In the genomic region with DNA sequence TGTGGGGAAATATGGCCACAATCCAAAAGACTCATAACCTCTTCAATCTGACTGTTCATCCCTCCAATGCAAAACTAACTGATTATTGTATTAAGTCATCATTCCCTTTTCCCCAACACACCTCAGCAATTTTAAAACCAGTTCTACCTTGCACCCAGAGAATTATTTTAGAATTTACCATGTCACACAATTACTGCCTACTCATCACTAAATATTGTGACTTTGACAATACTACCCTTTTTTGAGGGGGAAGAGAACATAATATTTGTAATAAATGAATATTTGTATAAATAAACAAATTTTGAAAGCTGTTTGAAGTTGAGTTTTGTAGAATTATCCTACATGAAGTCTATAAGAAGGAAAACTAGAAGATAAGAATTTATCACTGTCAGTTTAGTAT, we compare ENCODE assay signal across 24 cellular contexts. TPM values are rescaled to one million over a fixed set of nuclear protein-coding genes. Genes with fewer than 3 reads are reported as not detected.
DNase-seq lines count a peak whose midpoint lies in the region; ATAC-seq, FAIRE-seq and TF ChIP-seq lines count a peak whose summit lies in the region.
"Had no signal": no experiment of that assay in that cellular context is flagged by ENCODE, and none has a peak within 500 bp of the region (broad histone marks: within the 10 kb centered on the region; RNA-seq: fewer than 3 reads in every experiment).

No MANE protein-coding gene starts in this region.

- no peak for TF ChIP-seq POLR2A in HepG2 (IDR thresholded peaks at IDR 0.05; ENCODE audit: insufficient read depth in 1 of 2, low read depth in 2 of 2, low read length in 2 of 2)
- TF ChIP-seq POLR2A in right lobe of liver (IDR thresholded peaks at IDR 0.05): no peak
- TF ChIP-seq POLR2A in K562 (conservative IDR thresholded peaks at IDR 0.05): no peak

- ATAC-seq in HepG2 (no peak), right lobe of liver (no peak), K562 (no peak), GM19035 (IDR thresholded peaks at IDR 0.05; ENCODE audit: unreplicated experiment) (no peak), GM18498 (IDR thresholded peaks at IDR 0.05; ENCODE audit: unreplicated experiment) (no peak)

- H3K4me1 ChIP-seq in HepG2 (ENCODE audit: insufficient read depth, low read length) (no peaks in the 10 kb centered on the region), right lobe of liver (no peaks in the 10 kb centered on the region), K562 (replicated peaks in 1 of 2; ENCODE audit: control insufficient read depth in 2 of 2, insufficient read depth in 2 of 2, low read length in 2 of 2) (no peaks in the 10 kb centered on the region)
- H3K4me1 ChIP-seq: BE2C, BLaER1 had no signal

- H3K9me1 ChIP-seq in K562 (ENCODE audit: control insufficient read depth, insufficient read depth, low read length): no peaks in the 10 kb centered on the region

- H3K4me2 ChIP-seq in HepG2 (ENCODE audit: low read depth, low read length): no peak overlapping the region
- H3K4me2 ChIP-seq in K562 (ENCODE audit: insufficient read depth, low read length): no peak overlapping the region
- H3K4me2 ChIP-seq: BLaER1 had no signal

- BruUV-seq in HepG2 (replicated peaks; lab: Mats Ljungman, UMichigan): no TSS peak
- BruUV-seq in K562 (replicated peaks; lab: Mats Ljungman, UMichigan): no TSS peak

- TF ChIP-seq EP300 in HepG2 (IDR thresholded peaks at IDR 0.05; ENCODE audit: low read depth in 2 of 2, low read length in 2 of 2) (no peak), HepG2 (CRISPR knock-in tag; IDR thresholded peaks at IDR 0.05; ENCODE audit: borderline replicate concordance) (no peak), K562 (IDR thresholded peaks at IDR 0.05; ENCODE audit: low read length) (no peak)

- no peak for TF ChIP-seq RAD21 in HepG2 (CRISPR knock-in tag; IDR thresholded peaks at IDR 0.05)
- no peak for TF ChIP-seq RAD21 in K562 (CRISPR knock-in tag; conservative IDR thresholded peaks at IDR 0.05 in 1 of 2, IDR thresholded peaks at IDR 0.05 in 1 of 2)

- CTCF ChIA-PET in HepG2 (lab: Yijun Ruan, JAX; ENCODE audit: low intra/inter-chr PET ratio, low total read pairs) (no interaction called here), K562 (lab: Yijun Ruan, JAX; ENCODE audit: low intra/inter-chr PET ratio) (no interaction called here)

- no peaks in the 10 kb centered on the region for H3K9me3 ChIP-seq in HepG2 (ENCODE audit: low read length)
- H3K9me3 ChIP-seq in right lobe of liver: no peaks in the 10 kb centered on the region
- no peaks in the 10 kb centered on the region for H3K9me3 ChIP-seq in K562 (replicated peaks; ENCODE audit: control insufficient read depth, insufficient read depth, low read depth, low read length)
- H3K9me3 ChIP-seq: BE2C, BLaER1 had no signal

- H4K20me1 ChIP-seq in HepG2 (ENCODE audit: insufficient read depth, low read length) (no peaks in the 10 kb centered on the region), K562 (replicated peaks; ENCODE audit: control insufficient read depth, insufficient read depth, low read length) (no peaks in the 10 kb centered on the region)
- H4K20me1 ChIP-seq: BLaER1 had no signal

- no peak overlapping the region for H3K9ac ChIP-seq in HepG2 (ENCODE audit: insufficient read depth, low read depth, low read length)
- no peak overlapping the region for H3K9ac ChIP-seq in K562 (ENCODE audit: insufficient read depth in 1 of 2, low read depth in 2 of 2, low read length in 2 of 2)
- H3K9ac ChIP-seq: BLaER1 had no signal

- in situ Hi-C loops in HepG2 (cut with HindIII; ENCODE audit: extremely low pct_ligation_motif_present, low pct_unique_long_range_greater_than_20kb) (no loop called here), K562 (cut with MboI) (no loop called here)

- H3K36me3 ChIP-seq in HepG2 (replicated peaks in 1 of 2; ENCODE audit: control insufficient read depth in 1 of 2, insufficient read depth in 2 of 2, low read length in 2 of 2): no peaks in the 10 kb centered on the region
- H3K36me3 ChIP-seq in right lobe of liver: no peaks in the 10 kb centered on the region
- H3K36me3 ChIP-seq in K562 (ENCODE audit: control insufficient read depth, insufficient read depth, low read length): no peaks in the 10 kb centered on the region
- H3K36me3 ChIP-seq: BE2C, BLaER1 had no signal

- H3K27ac ChIP-seq in HepG2 (ENCODE audit: extremely low read length, insufficient read depth, low read length) (no peak overlapping the region), right lobe of liver (no peak overlapping the region), K562 (ENCODE audit: extremely low read depth, low read depth, low read length) (no peak overlapping the region)
- H3K27ac ChIP-seq: 22Rv1, BLaER1 had no signal

- H3K4me3 ChIP-seq in HepG2 (replicated peaks in 1 of 3; ENCODE audit: insufficient read depth in 1 of 3, low read depth in 2 of 3, low read length in 3 of 3) (no peak overlapping the region), right lobe of liver (no peak overlapping the region), K562 (no peak overlapping the region)
- H3K4me3 ChIP-seq: BLaER1 had no signal

- H3K79me2 ChIP-seq in HepG2 (ENCODE audit: insufficient read depth, low read length) (no peaks in the 10 kb centered on the region), K562 (ENCODE audit: control insufficient read depth, insufficient read depth, low read length) (no peaks in the 10 kb centered on the region)

- H2AFZ ChIP-seq in HepG2 (ENCODE audit: low read length) (no peak overlapping the region), K562 (ENCODE audit: low read depth, low read length) (no peak overlapping the region)

- DNase-seq in HepG2 (ENCODE audit: low spot score) (no peak), right lobe of liver (no peak), K562 (ENCODE audit: extremely low read depth in 1 of 4, low spot score in 3 of 4) (no peak)
- DNase-seq: ACHN; BE2C; C1 segment of cervical spinal cord; CD4-positive, alpha-beta memory T cell; CD4-positive, CD25-positive, alpha-beta regulatory T cell; CD8-positive, alpha-beta memory T cell; COR-L47; DMS79 treated with DMSO at 0.1 percent for 48 hours; GF-D8 had no signal

- POLR2A ChIA-PET in HepG2 (lab: Yijun Ruan, JAX) (no interaction called here), K562 (lab: Yijun Ruan, JAX) (no interaction called here)

- H3K27me3 ChIP-seq in HepG2 (ENCODE audit: control insufficient read depth in 1 of 2, insufficient read depth in 2 of 2, low read length in 2 of 2) (no peaks in the 10 kb centered on the region), right lobe of liver (no peaks in the 10 kb centered on the region), K562 (ENCODE audit: control insufficient read depth in 2 of 2, insufficient read depth in 2 of 2, low read length in 2 of 2) (no peaks in the 10 kb centered on the region; a peak in 1 of 5 replicates)
- H3K27me3 ChIP-seq: BE2C, BLaER1 had no signal

- intact Hi-C loops in HepG2 (cut with micrococcal nuclease; ENCODE audit: unreplicated experiment) (no loop called here), right lobe of liver (cut with DNase I) (no loop called here), K562 (cut with micrococcal nuclease) (no loop called here)

- FAIRE-seq in HepG2 (lab: Jason Lieb, UNC): no peak
- FAIRE-seq in K562 (lab: Jason Lieb, UNC): no peak
- FAIRE-seq: D721Med, G401.6, GM12891, GM18507, GM19239 had no signal

- TF ChIP-seq CTCF in HepG2 (CRISPR knock-in tag; IDR thresholded peaks at IDR 0.05): no peak
- no peak for TF ChIP-seq CTCF in right lobe of liver (IDR thresholded peaks at IDR 0.05)
- TF ChIP-seq CTCF in K562 (IDR thresholded peaks at IDR 0.05 in 2 of 3, conservative IDR thresholded peaks at IDR 0.05 in 1 of 3; ENCODE audit: insufficient read depth in 2 of 3, low read depth in 1 of 3, low read length in 3 of 3): no peak

RNA-seq across cellular contexts. Expression of gene CALCB, which starts 28.2 kb away (rescaled TPM):
- total RNA-seq in HepG2 (2016; rRNA removed; fragmentation: Illumina TruSeq; extraction: Trizol) (not detected in 2 replicates), right lobe of liver (under 1 TPM in 5 of 6 experiments, not detected in 1; 0.12 to 0.86 (median 0.29) TPM), K562 (2014; rRNA removed) (not detected in 2 replicates), K562 (2014; rRNA removed; fragmentation: Illumina TruSeq; extraction: Trizol) (not detected in 2 replicates), K562 (2015; rRNA removed; fragmentation: Illumina TruSeq; extraction: Trizol) (not detected in 2 replicates), K562 (2021) (not detected in 2 replicates)
- not detected in 2 replicates for total RNA-seq in HepG2 (2016; cell fraction: cytosol; rRNA removed; fragmentation: Illumina TruSeq; extraction: Trizol; ENCODE audit: low read depth)
- not detected in 2 replicates for total RNA-seq in HepG2 (2016; cell fraction: insoluble cytoplasmic fraction; rRNA removed; fragmentation: Illumina TruSeq; extraction: Trizol)
- total RNA-seq in HepG2 (2016; cell fraction: membrane; rRNA removed; fragmentation: Illumina TruSeq; extraction: Trizol): not detected in 2 replicates
- not detected in 2 replicates for total RNA-seq in HepG2 (2016; cell fraction: nucleus; rRNA removed; fragmentation: Illumina TruSeq; extraction: Trizol)
- polyA plus RNA-seq in HepG2 (2011; rRNA removed) (not detected in 2 replicates), K562 (2011; rRNA removed) (not detected in 2 replicates), K562 (2014; fragmentation: Illumina TruSeq; extraction: Trizol) (not detected in 2 replicates), K562 (2014; fragmentation: Nextera tagmentation; extraction: Ambion mirVana) (not detected), K562 (2014; rRNA removed) (not detected in 2 replicates)
- not detected in 2 replicates for polyA plus RNA-seq in HepG2 (2011; cell fraction: cytosol; rRNA removed)
- 0.05 and 0.11 TPM in 2 replicates for polyA plus RNA-seq in HepG2 (2011; cell fraction: nucleus; rRNA removed)
- not detected in 2 replicates for polyA plus RNA-seq in HepG2 (2012)
- polyA plus RNA-seq in HepG2 (2016; cell fraction: cytosol; fragmentation: Illumina TruSeq; extraction: Trizol; ENCODE audit: low read depth): not detected in 2 replicates
- polyA plus RNA-seq in HepG2 (2016; cell fraction: insoluble cytoplasmic fraction; fragmentation: Illumina TruSeq; extraction: Trizol; ENCODE audit: low read depth): not detected in 2 replicates
- not detected in 2 replicates for polyA plus RNA-seq in HepG2 (2016; cell fraction: membrane; fragmentation: Illumina TruSeq; extraction: Trizol; ENCODE audit: low read depth)
- polyA plus RNA-seq in HepG2 (2016; cell fraction: nucleus; fragmentation: Illumina TruSeq; extraction: Trizol; ENCODE audit: insufficient read depth, low read depth): not detected in 2 replicates
- polyA minus RNA-seq in HepG2 (2011; rRNA and poly(A)+ RNA removed; ENCODE audit: low replicate concordance): not detected in 2 replicates
- polyA minus RNA-seq in HepG2 (2011; cell fraction: cytosol; rRNA and poly(A)+ RNA removed): not detected in 2 replicates
- 0.26 TPM in 1 of 2 replicates, not detected in the other for polyA minus RNA-seq in HepG2 (2011; cell fraction: nucleus; rRNA and poly(A)+ RNA removed)
- total RNA-seq in K562 (2011; cell fraction: chromatin; rRNA removed; ENCODE audit: low replicate concordance): not detected in 2 replicates
- total RNA-seq in K562 (2011; cell fraction: nucleolus; rRNA removed): not detected in 2 replicates
- not detected in 2 replicates for total RNA-seq in K562 (2011; cell fraction: nucleoplasm; rRNA removed)
- not detected in 2 replicates for polyA plus RNA-seq in K562 (2011; cell fraction: cytosol; rRNA removed)
- not detected in 2 replicates for polyA plus RNA-seq in K562 (2011; cell fraction: nucleus; rRNA removed)
- polyA plus RNA-seq in K562 (2012): not detected in 2 replicates
- not detected in 2 replicates for polyA minus RNA-seq in K562 (2011; rRNA and poly(A)+ RNA removed)
- not detected in 2 replicates for polyA minus RNA-seq in K562 (2011; cell fraction: cytosol; rRNA and poly(A)+ RNA removed)
- not detected in 2 replicates for polyA minus RNA-seq in K562 (2011; cell fraction: nucleus; rRNA and poly(A)+ RNA removed)
- total RNA-seq: A172 had no signal
- polyA plus RNA-seq: AG04450, CD14-positive monocyte had no signal

Comparison
In these comparisons a context has a peak if more than half of its experiments do, and no peak if none do; other contexts are left out.
1. Of the 241 proteins assayed by ChIP-seq in both HepG2 and K562: peak only in HepG2: MAFK; only in K562: none; in both: MAFF; in neither: 239.